Comparison of ENCODE assay signal across 23 cellular contexts in genomic region chr5:68862560-68862959, GRCh38.
"Had no signal": no experiment of that assay in that cellular context is flagged by ENCODE, and none has a peak within 500 bp of the region (broad histone marks: within the 10 kb centered on the region; RNA-seq: fewer than 3 reads in every experiment).

No MANE protein-coding gene starts in this region.

- H2AFZ ChIP-seq: hepatocyte had no signal

- ATAC-seq: foreskin keratinocyte; gastroesophageal sphincter; heart left ventricle; left lung; left ventricle myocardium superior; lower lobe of right lung; mucosa of descending colon; naive thymus-derived CD8-positive, alpha-beta T cell had no signal

- H3K27me3 ChIP-seq: dorsolateral prefrontal cortex, heart left ventricle, hepatocyte, left lung had no signal

- H3K4me1 ChIP-seq: esophagus muscularis mucosa, foreskin keratinocyte, gastroesophageal sphincter, heart left ventricle, left lung, lower lobe of right lung had no signal

- H3K4me2 ChIP-seq: hepatocyte had no signal

- H3K4me3 ChIP-seq: coronary artery, dorsolateral prefrontal cortex, esophagus muscularis mucosa, gastroesophageal sphincter, heart left ventricle, hepatocyte, left lung, lower lobe of right lung, mucosa of descending colon had no signal

- H3K79me2 ChIP-seq: hepatocyte had no signal

- FAIRE-seq: colon, endothelial cell of umbilical vein, frontal cortex, islet of Langerhans, kidney had no signal

- H3K36me3 ChIP-seq: esophagus muscularis mucosa, gastroesophageal sphincter, heart left ventricle, left lung, lower lobe of right lung had no signal

- H3K27ac ChIP-seq: coronary artery, dorsolateral prefrontal cortex, esophagus muscularis mucosa, foreskin keratinocyte, gastroesophageal sphincter, heart left ventricle, hepatocyte, left lung, lower lobe of right lung had no signal

- DNase-seq: dermis blood vessel endothelial cell; effector CD4-positive, alpha-beta T cell; effector memory CD4-positive, alpha-beta T cell; foreskin keratinocyte; heart left ventricle; kidney; kidney glomerular epithelial cell; left lung; left ventricle myocardium superior; lower lobe of right lung; mesenchymal stem cell; mucosa of descending colon; naive B cell; naive thymus-derived CD8-positive, alpha-beta T cell had no signal
